23 cellular contexts compared by ENCODE assay signal in genomic region chr10:20446794-20447193, GRCh38.
"Had no signal": no experiment of that assay in that cellular context is flagged by ENCODE, and none has a peak within 500 bp of the region (broad histone marks: within the 10 kb centered on the region; RNA-seq: fewer than 3 reads in every experiment).

No MANE protein-coding gene starts in this region.

- H3K4me1 Mint-ChIP-seq: memory B cell; naive B cell; stimulated activated effector memory CD8-positive, alpha-beta T cell treated with anti-CD3 and anti-CD28 coated beads, Interleukin-12 subunit alpha, Interleukin-12 subunit beta, amount 100 ng/mL, for 72 hours had no signal

- H3K36me3 Mint-ChIP-seq: memory B cell; mesothelial cell of epicardium; naive B cell; neural progenitor cell; stimulated activated effector memory CD8-positive, alpha-beta T cell treated with anti-CD3 and anti-CD28 coated beads, Interleukin-12 subunit alpha, Interleukin-12 subunit beta, amount 100 ng/mL, for 72 hours had no signal

- H3K27ac ChIP-seq: esophagus squamous epithelium, neural progenitor cell, parathyroid adenoma, prostate gland, right atrium auricular region, sigmoid colon, stomach, thyroid gland, vagina had no signal

- H3K4me3 Mint-ChIP-seq: effector memory CD8-positive, alpha-beta T cell; memory B cell; mesothelial cell of epicardium; naive B cell; natural killer cell treated with Interleukin-12 subunit alpha and Interleukin-12 subunit beta and Interleukin-15 and Interleukin-18, amount 100 ng/mL, for 72 hours; neural progenitor cell; stimulated activated effector memory CD8-positive, alpha-beta T cell treated with anti-CD3 and anti-CD28 coated beads, Interleukin-12 subunit alpha, Interleukin-12 subunit beta, amount 100 ng/mL, for 72 hours had no signal

- H3K27me3 Mint-ChIP-seq: effector memory CD8-positive, alpha-beta T cell; memory B cell; naive B cell; natural killer cell treated with Interleukin-12 subunit alpha and Interleukin-12 subunit beta and Interleukin-15 and Interleukin-18, amount 100 ng/mL, for 72 hours had no signal

- DNase-seq: cortex of kidney; effector memory CD8-positive, alpha-beta T cell; erythroblast; esophagus squamous epithelium; foreskin melanocyte; mucosa of descending colon; naive B cell; sigmoid colon; stimulated activated CD4-positive, alpha-beta T cell treated with anti-CD3 and anti-CD28 coated beads, Interleukin-2, amount 100 ng/mL, for 24 hours; stimulated activated CD4-positive, alpha-beta T cell treated with anti-CD3 and anti-CD28 coated beads, Interleukin-4, amount 100 ng/mL, for 24 hours; stimulated activated naive CD4-positive, alpha-beta T cell treated with Interleukin-2 at 50 U/mL for 16 hours; stomach; thyroid gland; trophoblast cell had no signal

- H3K27ac Mint-ChIP-seq: effector memory CD8-positive, alpha-beta T cell; memory B cell; mesothelial cell of epicardium; naive B cell; natural killer cell treated with Interleukin-12 subunit alpha and Interleukin-12 subunit beta and Interleukin-15 and Interleukin-18, amount 100 ng/mL, for 72 hours; neural progenitor cell; stimulated activated effector memory CD8-positive, alpha-beta T cell treated with anti-CD3 and anti-CD28 coated beads, Interleukin-12 subunit alpha, Interleukin-12 subunit beta, amount 100 ng/mL, for 72 hours had no signal

- H3K9me3 Mint-ChIP-seq: mesothelial cell of epicardium; natural killer cell treated with Interleukin-12 subunit alpha and Interleukin-12 subunit beta and Interleukin-15 and Interleukin-18, amount 100 ng/mL, for 72 hours had no signal
